Comparison of ENCODE assay signal across 1 cellular context in the genomic region with DNA sequence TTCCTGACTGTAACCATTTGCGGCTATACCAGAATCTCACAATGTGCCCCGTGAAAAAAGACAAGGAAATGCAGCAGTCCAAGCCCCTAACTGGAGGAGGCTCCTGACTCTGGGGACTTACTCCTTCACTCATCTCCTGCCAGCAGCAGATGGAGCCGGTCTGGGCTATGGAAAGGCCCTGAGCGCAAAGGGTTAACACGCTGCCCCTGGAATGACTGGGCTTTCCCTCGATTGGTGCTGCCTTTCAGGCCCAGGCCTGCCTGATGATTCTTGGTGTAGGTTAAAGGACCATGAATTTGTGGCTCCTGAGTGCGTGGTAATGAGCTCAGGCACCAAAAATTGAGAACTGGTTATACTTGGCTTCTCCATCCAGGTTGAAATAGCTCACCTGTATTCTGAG.
TF ChIP-seq lines count a peak whose summit lies in the region.

No MANE protein-coding gene starts in this region.

TF ChIP-seq in GM23338, 12 proteins besides CTCF, POLR2A, EP300 and RAD21 (continued from another document):
- TF ChIP-seq, protein P1, sequence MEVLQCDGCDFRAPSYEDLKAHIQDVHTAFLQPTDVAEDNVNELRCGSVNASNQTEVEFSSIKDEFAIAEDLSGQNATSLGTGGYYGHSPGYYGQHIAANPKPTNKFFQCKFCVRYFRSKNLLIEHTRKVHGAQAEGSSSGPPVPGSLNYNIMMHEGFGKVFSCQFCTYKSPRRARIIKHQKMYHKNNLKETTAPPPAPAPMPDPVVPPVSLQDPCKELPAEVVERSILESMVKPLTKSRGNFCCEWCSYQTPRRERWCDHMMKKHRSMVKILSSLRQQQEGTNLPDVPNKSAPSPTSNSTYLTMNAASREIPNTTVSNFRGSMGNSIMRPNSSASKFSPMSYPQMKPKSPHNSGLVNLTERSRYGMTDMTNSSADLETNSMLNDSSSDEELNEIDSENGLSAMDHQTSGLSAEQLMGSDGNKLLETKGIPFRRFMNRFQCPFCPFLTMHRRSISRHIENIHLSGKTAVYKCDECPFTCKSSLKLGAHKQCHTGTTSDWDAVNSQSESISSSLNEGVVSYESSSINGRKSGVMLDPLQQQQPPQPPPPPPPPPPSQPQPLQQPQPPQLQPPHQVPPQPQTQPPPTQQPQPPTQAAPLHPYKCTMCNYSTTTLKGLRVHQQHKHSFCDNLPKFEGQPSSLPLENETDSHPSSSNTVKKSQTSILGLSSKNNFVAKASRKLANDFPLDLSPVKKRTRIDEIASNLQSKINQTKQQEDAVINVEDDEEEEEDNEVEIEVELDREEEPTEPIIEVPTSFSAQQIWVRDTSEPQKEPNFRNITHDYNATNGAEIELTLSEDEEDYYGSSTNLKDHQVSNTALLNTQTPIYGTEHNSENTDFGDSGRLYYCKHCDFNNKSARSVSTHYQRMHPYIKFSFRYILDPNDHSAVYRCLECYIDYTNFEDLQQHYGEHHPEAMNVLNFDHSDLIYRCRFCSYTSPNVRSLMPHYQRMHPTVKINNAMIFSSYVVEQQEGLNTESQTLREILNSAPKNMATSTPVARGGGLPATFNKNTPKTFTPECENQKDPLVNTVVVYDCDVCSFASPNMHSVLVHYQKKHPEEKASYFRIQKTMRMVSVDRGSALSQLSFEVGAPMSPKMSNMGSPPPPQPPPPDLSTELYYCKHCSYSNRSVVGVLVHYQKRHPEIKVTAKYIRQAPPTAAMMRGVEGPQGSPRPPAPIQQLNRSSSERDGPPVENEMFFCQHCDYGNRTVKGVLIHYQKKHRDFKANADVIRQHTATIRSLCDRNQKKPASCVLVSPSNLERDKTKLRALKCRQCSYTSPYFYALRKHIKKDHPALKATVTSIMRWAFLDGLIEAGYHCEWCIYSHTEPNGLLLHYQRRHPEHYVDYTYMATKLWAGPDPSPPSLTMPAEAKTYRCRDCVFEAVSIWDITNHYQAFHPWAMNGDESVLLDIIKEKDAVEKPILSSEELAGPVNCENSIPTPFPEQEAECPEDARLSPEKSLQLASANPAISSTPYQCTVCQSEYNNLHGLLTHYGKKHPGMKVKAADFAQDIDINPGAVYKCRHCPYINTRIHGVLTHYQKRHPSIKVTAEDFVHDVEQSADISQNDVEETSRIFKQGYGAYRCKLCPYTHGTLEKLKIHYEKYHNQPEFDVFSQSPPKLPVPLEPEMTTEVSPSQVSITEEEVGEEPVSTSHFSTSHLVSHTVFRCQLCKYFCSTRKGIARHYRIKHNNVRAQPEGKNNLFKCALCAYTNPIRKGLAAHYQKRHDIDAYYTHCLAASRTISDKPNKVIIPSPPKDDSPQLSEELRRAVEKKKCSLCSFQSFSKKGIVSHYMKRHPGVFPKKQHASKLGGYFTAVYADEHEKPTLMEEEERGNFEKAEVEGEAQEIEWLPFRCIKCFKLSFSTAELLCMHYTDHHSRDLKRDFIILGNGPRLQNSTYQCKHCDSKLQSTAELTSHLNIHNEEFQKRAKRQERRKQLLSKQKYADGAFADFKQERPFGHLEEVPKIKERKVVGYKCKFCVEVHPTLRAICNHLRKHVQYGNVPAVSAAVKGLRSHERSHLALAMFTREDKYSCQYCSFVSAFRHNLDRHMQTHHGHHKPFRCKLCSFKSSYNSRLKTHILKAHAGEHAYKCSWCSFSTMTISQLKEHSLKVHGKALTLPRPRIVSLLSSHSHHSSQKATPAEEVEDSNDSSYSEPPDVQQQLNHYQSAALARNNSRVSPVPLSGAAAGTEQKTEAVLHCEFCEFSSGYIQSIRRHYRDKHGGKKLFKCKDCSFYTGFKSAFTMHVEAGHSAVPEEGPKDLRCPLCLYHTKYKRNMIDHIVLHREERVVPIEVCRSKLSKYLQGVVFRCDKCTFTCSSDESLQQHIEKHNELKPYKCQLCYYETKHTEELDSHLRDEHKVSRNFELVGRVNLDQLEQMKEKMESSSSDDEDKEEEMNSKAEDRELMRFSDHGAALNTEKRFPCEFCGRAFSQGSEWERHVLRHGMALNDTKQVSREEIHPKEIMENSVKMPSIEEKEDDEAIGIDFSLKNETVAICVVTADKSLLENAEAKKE (CRISPR knock-in tag; IDR thresholded peaks at IDR 0.05) = no peak
- TF ChIP-seq, protein P2, sequence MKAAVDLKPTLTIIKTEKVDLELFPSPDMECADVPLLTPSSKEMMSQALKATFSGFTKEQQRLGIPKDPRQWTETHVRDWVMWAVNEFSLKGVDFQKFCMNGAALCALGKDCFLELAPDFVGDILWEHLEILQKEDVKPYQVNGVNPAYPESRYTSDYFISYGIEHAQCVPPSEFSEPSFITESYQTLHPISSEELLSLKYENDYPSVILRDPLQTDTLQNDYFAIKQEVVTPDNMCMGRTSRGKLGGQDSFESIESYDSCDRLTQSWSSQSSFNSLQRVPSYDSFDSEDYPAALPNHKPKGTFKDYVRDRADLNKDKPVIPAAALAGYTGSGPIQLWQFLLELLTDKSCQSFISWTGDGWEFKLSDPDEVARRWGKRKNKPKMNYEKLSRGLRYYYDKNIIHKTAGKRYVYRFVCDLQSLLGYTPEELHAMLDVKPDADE (IDR thresholded peaks at IDR 0.05) = no peak
- TF ChIP-seq ZNF114 (CRISPR knock-in tag; IDR thresholded peaks at IDR 0.05) (no peak), EZH2 (IDR thresholded peaks at IDR 0.05; ENCODE audit: low read depth, unreplicated experiment) (no peak), STAT1 (IDR thresholded peaks at IDR 0.05; ENCODE audit: unreplicated experiment) (no peak)
